ENCODE assay signal across 8 cellular contexts in genomic region chr2:80499095-80499494, GRCh38.
DNase-seq lines count a peak whose midpoint lies in the region; ATAC-seq, FAIRE-seq and TF ChIP-seq lines count a peak whose summit lies in the region.

No MANE protein-coding gene starts in this region.

- H3K36me3 ChIP-seq in bronchial epithelial cell (ENCODE audit: control insufficient read depth, insufficient read depth, low read length), result no peaks in the 10 kb centered on the region
- H3K36me3 ChIP-seq in lung (ENCODE audit: control insufficient read depth in 2 of 2, insufficient read depth in 2 of 2, low read length in 2 of 2), result no peaks in the 10 kb centered on the region

- DNase-seq in G401 (ENCODE audit: low spot score), result peak; percentile 18
- peak; percentile 63 for DNase-seq in NCI-H1694 treated with DMSO at 0.1 percent for 48 hours (lab: John Stamatoyannopoulos, UW)
- DNase-seq in bronchial epithelial cell (ENCODE audit: low read depth), result peak; percentile 57
- no peak for DNase-seq in lung (ENCODE audit: low spot score)
- DNase-seq in dedifferentiated amniotic fluid mesenchymal stem cell (ENCODE audit: extremely low spot score), result no peak
- DNase-seq in urothelium cell line (ENCODE audit: low spot score), result no peak
- no peak for DNase-seq in stimulated activated naive CD4-positive, alpha-beta T cell (lab: John Stamatoyannopoulos, UW)

- H3K4me3 ChIP-seq in bronchial epithelial cell (ENCODE audit: low read depth, low read length), result no peak overlapping the region
- no peak overlapping the region for H3K4me3 ChIP-seq in lung

- 16 to 22% methylated on average over 2 of the region's 2 CpGs for WGBS in lung, 2 donors

- no peaks in the 10 kb centered on the region for H3K4me1 ChIP-seq in lung (ENCODE audit: control insufficient read depth in 2 of 2, insufficient read depth in 2 of 2, low read length in 2 of 2)

- in situ Hi-C loops in G401 (cut with HindIII; ENCODE audit: low sequenced_read_pairs), result no loop called here

- H3K9me3 ChIP-seq in lung (ENCODE audit: control insufficient read depth in 2 of 2, insufficient read depth in 1 of 2, low read length in 1 of 2), result no peaks in the 10 kb centered on the region

- FAIRE-seq in bronchial epithelial cell (lab: Jason Lieb, UNC) (no peak), urothelium cell line (lab: Jason Lieb, UNC) (no peak)

- TF ChIP-seq CTCF in bronchial epithelial cell (IDR thresholded peaks at IDR 0.05; ENCODE audit: insufficient read depth, low read length, severe bottlenecking) (peak; percentile 50), lung (IDR thresholded peaks at IDR 0.05; ENCODE audit: control extremely low read depth, extremely low read depth) (peak; percentile 19)

- H3K27me3 ChIP-seq in bronchial epithelial cell (ENCODE audit: control insufficient read depth, insufficient read depth, low read length) (no peaks in the 10 kb centered on the region), lung (ENCODE audit: control insufficient read depth, insufficient read depth) (no peaks in the 10 kb centered on the region)

- H3K27ac ChIP-seq in lung (ENCODE audit: low read depth in 1 of 2, low read length in 1 of 2), result no peak overlapping the region

- no peak for ATAC-seq in lung (ENCODE audit: insufficient read depth, low FRiP score)
- ATAC-seq in GM21381 (IDR thresholded peaks at IDR 0.05; ENCODE audit: unreplicated experiment), result no peak

Comparison
In these comparisons a context has a peak if more than half of its experiments do, and no peak if none do; other contexts are left out.
1. DNase-seq: peak in G401 (single experiment), NCI-H1694 treated with DMSO at 0.1 percent for 48 hours (single experiment) and bronchial epithelial cell (single experiment); none in lung (single experiment), dedifferentiated amniotic fluid mesenchymal stem cell (single experiment), urothelium cell line (single experiment) and stimulated activated naive CD4-positive, alpha-beta T cell (0 of 6).